In genomic region chr6:118709859-118710350, GRCh38 we compare ENCODE assay signal across 7 cellular contexts. TPM values are rescaled to one million over a fixed set of nuclear protein-coding genes. Genes with fewer than 3 reads are reported as not detected.
DNase-seq lines count a peak whose midpoint lies in the region; ATAC-seq and TF ChIP-seq lines count a peak whose summit lies in the region.

No MANE protein-coding gene starts in this region.

- TF ChIP-seq CTCF in OCI-LY3 (IDR thresholded peaks at IDR 0.05; ENCODE audit: low read depth, low read length) (no peak), glutamatergic neuron (IDR thresholded peaks at IDR 0.05; ENCODE audit: partially characterized antibody, unreplicated experiment) (no peak)

- no peaks in the 10 kb centered on the region for H3K79me2 ChIP-seq in OCI-LY3 (ENCODE audit: low read length)

- peak overlapping the region; percentile 81 for H3K4me2 ChIP-seq in OCI-LY3 (ENCODE audit: low read length)

- H3K27ac Mint-ChIP-seq in glutamatergic neuron (ENCODE audit: unreplicated experiment), result peak overlapping the region; percentile 95

- H3K27me3 Mint-ChIP-seq in glutamatergic neuron (ENCODE audit: unreplicated experiment), result peaks cover 5% of the 10 kb centered on the region

- peak overlapping the region; percentile 70 for H2AFZ ChIP-seq in OCI-LY3 (ENCODE audit: low read depth, low read length)

- H3K4me1 Mint-ChIP-seq in glutamatergic neuron (ENCODE audit: low read depth, unreplicated experiment), result peaks cover 36% of the 10 kb centered on the region

- ATAC-seq in GM18861 (IDR thresholded peaks at IDR 0.05; ENCODE audit: unreplicated experiment) (peak; percentile 92), HG02870 (IDR thresholded peaks at IDR 0.05; ENCODE audit: unreplicated experiment) (peak; percentile 86)

- peak overlapping the region; percentile 47 for H3K4me3 Mint-ChIP-seq in glutamatergic neuron (ENCODE audit: unreplicated experiment)

- H3K9me3 ChIP-seq in OCI-LY3 (ENCODE audit: insufficient read depth, low read length), result no peaks in the 10 kb centered on the region

- peaks cover 5% of the 10 kb centered on the region for H3K36me3 Mint-ChIP-seq in glutamatergic neuron (ENCODE audit: unreplicated experiment)

- H3K36me3 ChIP-seq in OCI-LY3 (replicated peaks; ENCODE audit: low read depth, low read length), result no peaks in the 10 kb centered on the region

- H3K4me1 ChIP-seq in OCI-LY3 (ENCODE audit: low read length), result peaks cover 18% of the 10 kb centered on the region

- H3K4me3 ChIP-seq in OCI-LY3 (ENCODE audit: low read length), result peak overlapping the region; percentile 70

- no peak overlapping the region for H3K27ac ChIP-seq in OCI-LY3 (ENCODE audit: low read length)

- H3K27me3 ChIP-seq in OCI-LY3 (ENCODE audit: low read depth, low read length), result peaks cover 7% of the 10 kb centered on the region; the same call in 1 of the 2 replicates

- H3K9ac ChIP-seq in OCI-LY3 (ENCODE audit: low read length), result no peak overlapping the region

- peak; percentile 34 to 54 for DNase-seq in activated T-helper 1 cell treated with anti-CD3 and anti-CD28 coated beads, Interleukin-2, amount 50 U/mL, for 16 hours (ENCODE audit: low read depth in 1 of 2, low spot score in 1 of 2)
- DNase-seq in glutamatergic neuron (no peak), mesenteric fat pad (ENCODE audit: low spot score) (no peak)
- peak; percentile 39 to 55 for DNase-seq in stimulated activated CD4-positive, alpha-beta T cell treated with anti-CD3 and anti-CD28 coated beads, Interleukin-12 subunit alpha, Interleukin-12 subunit beta, amount 100 ng/mL, for 24 hours (ENCODE audit: low read depth in 2 of 2)

- H4K20me1 ChIP-seq in OCI-LY3 (ENCODE audit: insufficient read depth, low read length), result no peaks in the 10 kb centered on the region

- peaks cover 6% of the 10 kb centered on the region for H3K9me3 Mint-ChIP-seq in glutamatergic neuron (ENCODE audit: unreplicated experiment)

RNA-seq across cellular contexts. Expression of gene CEP85L, which starts 58.5 kb away (rescaled TPM):
- total RNA-seq in glutamatergic neuron (ENCODE audit: unreplicated experiment) (51.5 TPM), mesenteric fat pad (11.6 TPM)

Comparison
In these comparisons a context has a peak if more than half of its experiments do, and no peak if none do; other contexts are left out.
1. DNase-seq: peak in activated T-helper 1 cell treated with anti-CD3 and anti-CD28 coated beads, Interleukin-2, amount 50 U/mL, for 16 hours (2 of 2) and stimulated activated CD4-positive, alpha-beta T cell treated with anti-CD3 and anti-CD28 coated beads, Interleukin-12 subunit alpha, Interleukin-12 subunit beta, amount 100 ng/mL, for 24 hours (2 of 2); none in glutamatergic neuron (single experiment) and mesenteric fat pad (single experiment).